In genomic region chr1:2643414-2644077, GRCh38 we compare ENCODE assay signal across 8 cellular contexts. TPM values are rescaled to one million over a fixed set of nuclear protein-coding genes. Genes with fewer than 3 reads are reported as not detected.
DNase-seq lines count a peak whose midpoint lies in the region; ATAC-seq and TF ChIP-seq lines count a peak whose summit lies in the region.

No MANE protein-coding gene starts in this region.

- peak in 1 of 8 donors; percentile 8 for ATAC-seq in heart right ventricle
- no peak for ATAC-seq in left ventricle myocardium superior
- ATAC-seq in GM18517 (IDR thresholded peaks at IDR 0.05; ENCODE audit: unreplicated experiment), result no peak

- peaks cover 6% of the 10 kb centered on the region for H3K4me1 Mint-ChIP-seq in mesothelial cell of epicardium

- peaks cover 5% of the 10 kb centered on the region for H3K36me3 Mint-ChIP-seq in mesothelial cell of epicardium

- no peak for DNase-seq in heart right ventricle
- DNase-seq in left ventricle myocardium superior, result no peak
- DNase-seq in brain microvascular endothelial cell, result no peak
- DNase-seq in mesothelial cell of epicardium (ENCODE audit: low spot score in 2 of 2, unreplicated experiment in 2 of 2), result no peak
- peak in 1 of 2 donors; percentile 29 for DNase-seq in uterus
- DNase-seq in activated gamma-delta T cell treated with Interleukin-2 at 50 U/mL for 16 hours, result no peak
- no peak for DNase-seq in ureter (ENCODE audit: low spot score)

- peak in 1 of 9 donors; percentile 5 for TF ChIP-seq CTCF in heart right ventricle (IDR thresholded peaks at IDR 0.05)
- no peak for TF ChIP-seq CTCF in brain microvascular endothelial cell (IDR thresholded peaks at IDR 0.05; ENCODE audit: low read depth, low read length, missing control alignments)
- TF ChIP-seq CTCF in mesothelial cell of epicardium (IDR thresholded peaks at IDR 0.05; ENCODE audit: unreplicated experiment), result no peak
- no peak for TF ChIP-seq CTCF in uterus (IDR thresholded peaks at IDR 0.05)

- H3K27me3 ChIP-seq in heart right ventricle, result no peaks in the 10 kb centered on the region
- H3K27me3 ChIP-seq in brain microvascular endothelial cell (replicated peaks), result no peaks in the 10 kb centered on the region
- H3K27me3 ChIP-seq in uterus, result no peaks in the 10 kb centered on the region

- peak overlapping the region; percentile 72 to 98 (median 90) for H3K4me3 ChIP-seq in heart right ventricle
- H3K4me3 ChIP-seq in brain microvascular endothelial cell (ENCODE audit: low read depth, low read length), result peak overlapping the region; percentile 52
- peak overlapping the region; percentile 57 to 75 for H3K4me3 ChIP-seq in uterus

- intact Hi-C loops in heart right ventricle (cut with DNase I) (loop anchor here in 8 of 10 donors (2.0 to 10.0 kb wide), 8 partner anchors 49 to 449 kb away; partner anchors contain the start of genes PEX10 (in 3 of the 8), PANK4 (in 2 of the 8), FAAP20 (in 1 of the 8) and PRXL2B (in 1 of the 8)), left ventricle myocardium superior (cut with micrococcal nuclease) (no loop called here), uterus (cut with DNase I; ENCODE audit: low total_unique reads) (loop anchor here (10.0 kb wide), 1 partner anchor 229 kb away; the partner anchor contains the start of gene PEX10)

- H3K4me1 ChIP-seq in heart right ventricle (peaks cover 8 to 21% (median 18%) of the 10 kb centered on the region in 9 donors), uterus (peaks cover 0 to 12% of the 10 kb centered on the region in 2 donors)

- H3K27ac Mint-ChIP-seq in mesothelial cell of epicardium, result no peak overlapping the region

- in situ Hi-C loops in brain microvascular endothelial cell (cut with HindIII; ENCODE audit: low pct_ligation_motif_present, low sequenced_read_pairs), result no loop called here

- peaks cover 15% of the 10 kb centered on the region for H3K9me3 Mint-ChIP-seq in mesothelial cell of epicardium

- H3K4me3 Mint-ChIP-seq in mesothelial cell of epicardium, result peak overlapping the region; percentile 75

- H3K9me3 ChIP-seq in heart right ventricle (peaks cover 0 to 29% (median 22%) of the 10 kb centered on the region in 11 donors), uterus (no peaks in the 10 kb centered on the region)

- H3K27me3 Mint-ChIP-seq in mesothelial cell of epicardium (ENCODE audit: low read depth), result no peaks in the 10 kb centered on the region

- TF ChIP-seq POLR2A in uterus (IDR thresholded peaks at IDR 0.05), result no peak

- 15 to 16% methylated on average over 23 to 24 of the region's 24 CpGs for WGBS in heart right ventricle, 2 donors

- H3K36me3 ChIP-seq in heart right ventricle, result no peaks in the 10 kb centered on the region
- no peaks in the 10 kb centered on the region for H3K36me3 ChIP-seq in brain microvascular endothelial cell (replicated peaks)
- no peaks in the 10 kb centered on the region for H3K36me3 ChIP-seq in uterus

- H3K27ac ChIP-seq in heart right ventricle, result peak overlapping the region in 4 of 10 donors; percentile 91 to 98 (median 92)
- H3K27ac ChIP-seq in brain microvascular endothelial cell, result no peak overlapping the region
- no peak overlapping the region for H3K27ac ChIP-seq in uterus

RNA-seq across cellular contexts. Expression of gene MMEL1, which starts 10.7 kb away (rescaled TPM):
- under 1 TPM in 3 of 10 donors, not detected in 7; 0.17 to 0.77 (median 0.67) TPM for total RNA-seq in heart right ventricle
- polyA plus RNA-seq in heart right ventricle, result 1 to 10 TPM in 1 of 2 donors, under 1 TPM in 1; 0.46 to 3.9 TPM
- total RNA-seq in left ventricle myocardium superior, result not detected
- 2.2 to 4.5 TPM (median 3.4 TPM) in 3 replicates for total RNA-seq in mesothelial cell of epicardium
- 1 to 10 TPM in 2 of 4 donors, not detected in 2; 2.6 to 4.8 TPM for total RNA-seq in uterus
- total RNA-seq in ureter, result 18.1 TPM

RNA-seq across cellular contexts. Expression of gene PRXL2B, which starts 57.0 kb away (rescaled TPM):
- total RNA-seq in heart right ventricle, result 10 to 100 TPM in 1 of 10 donors, 1 to 10 TPM in 9; 3.7 to 10.3 (median 5.3) TPM
- polyA plus RNA-seq in heart right ventricle, result 10 to 100 TPM in 1 of 2 donors, 1 to 10 TPM in 1; 6.8 to 12.0 TPM
- total RNA-seq in left ventricle myocardium superior, result 11.2 TPM
- 33.4 to 37.1 TPM (median 34.7 TPM) in 3 replicates for total RNA-seq in mesothelial cell of epicardium
- 10 to 100 TPM in 2 of 4 donors, 1 to 10 TPM in 1, under 1 TPM in 1; 0.51 to 20.5 (median 13.2) TPM for total RNA-seq in uterus
- total RNA-seq in ureter, result 37.1 TPM
